In genomic region chr5:168228668-168229067, GRCh38 we compare ENCODE assay signal across 20 cellular contexts.
DNase-seq lines count a peak whose midpoint lies in the region; ATAC-seq and TF ChIP-seq lines count a peak whose summit lies in the region.
"Had no signal": no experiment of that assay in that cellular context is flagged by ENCODE, and none has a peak within 500 bp of the region (broad histone marks: within the 10 kb centered on the region; RNA-seq: fewer than 3 reads in every experiment).

No MANE protein-coding gene starts in this region.

- peak overlapping the region in 5 of 11 experiments; percentile 41 to 71 (median 54); a peak in 7 of 22 replicates for H3K9ac ChIP-seq in BLaER1 treated with 17β-estradiol and CSF1 and Interleukin-3, amounts not matched to agents 10 nM and 100 nM

- ATAC-seq in WTC11 (no peak), lower lobe of right lung (no peak), HG03196 (IDR thresholded peaks at IDR 0.05; ENCODE audit: unreplicated experiment) (no peak)

- TF ChIP-seq CTCF in WTC11 (IDR thresholded peaks at IDR 0.05) (no peak), lower lobe of right lung (IDR thresholded peaks at IDR 0.05) (no peak)

- H3K4me1 ChIP-seq in BLaER1 treated with 17β-estradiol and CSF1 and Interleukin-3, amounts not matched to agents 10 nM and 100 nM, result peaks cover 13 to 42% (median 24%) of the 10 kb centered on the region in 10 experiments
- H3K4me1 ChIP-seq in lower lobe of right lung, result peaks cover 15% of the 10 kb centered on the region
- H3K4me1 ChIP-seq: Peyer's patch had no signal

- peaks cover 7% of the 10 kb centered on the region for H3K9me3 Mint-ChIP-seq in activated CD4-positive, alpha-beta T cell treated with anti-CD3 and anti-CD28 coated beads, Interleukin-2, amount 10 ng/mL, durations not matched to agents 7 days and 5 days
- H3K9me3 Mint-ChIP-seq in WTC11 (peaks cover 8% of the 10 kb centered on the region), immature natural killer cell (no peaks in the 10 kb centered on the region)

- H3K4me3 Mint-ChIP-seq in activated CD4-positive, alpha-beta T cell treated with anti-CD3 and anti-CD28 coated beads, Interleukin-2, amount 10 ng/mL, durations not matched to agents 7 days and 5 days, result no peak overlapping the region
- H3K4me3 Mint-ChIP-seq in WTC11 (no peak overlapping the region), immature natural killer cell (peak overlapping the region; percentile 70 to 83 (median 75))

- peaks cover 0 to 94% (median 20%) of the 10 kb centered on the region in 11 experiments; a peak in 13 of 22 replicates for H3K36me3 ChIP-seq in BLaER1 treated with 17β-estradiol and CSF1 and Interleukin-3, amounts not matched to agents 10 nM and 100 nM
- H3K36me3 ChIP-seq in lower lobe of right lung, result no peaks in the 10 kb centered on the region
- H3K36me3 ChIP-seq: Peyer's patch had no signal

- peaks cover 17% of the 10 kb centered on the region for H3K4me1 Mint-ChIP-seq in activated CD4-positive, alpha-beta T cell treated with anti-CD3 and anti-CD28 coated beads, Interleukin-2, amount 10 ng/mL, durations not matched to agents 7 days and 5 days
- H3K4me1 Mint-ChIP-seq in WTC11 (peaks cover 15% of the 10 kb centered on the region), immature natural killer cell (peaks cover 37 to 55% of the 10 kb centered on the region in 2 donors)

- no peaks in the 10 kb centered on the region for H3K36me3 Mint-ChIP-seq in activated CD4-positive, alpha-beta T cell treated with anti-CD3 and anti-CD28 coated beads, Interleukin-2, amount 10 ng/mL, durations not matched to agents 7 days and 5 days (ENCODE audit: low read depth)
- H3K36me3 Mint-ChIP-seq in WTC11, result no peaks in the 10 kb centered on the region
- H3K36me3 Mint-ChIP-seq in immature natural killer cell, result peaks cover 0 to 10% (median 3%) of the 10 kb centered on the region in 3 donors
- H3K36me3 Mint-ChIP-seq: CD8-positive, alpha-beta memory T cell had no signal

- H3K4me3 ChIP-seq in BLaER1 treated with 17β-estradiol and CSF1 and Interleukin-3, amounts not matched to agents 10 nM and 100 nM, result no peak overlapping the region
- H3K4me3 ChIP-seq in lower lobe of right lung, result no peak overlapping the region
- H3K4me3 ChIP-seq: Peyer's patch had no signal

- intact Hi-C loops in lower lobe of right lung (cut with DNase I), result no loop called here

- peak overlapping the region; percentile 73 for H3K27ac Mint-ChIP-seq in activated CD4-positive, alpha-beta T cell treated with anti-CD3 and anti-CD28 coated beads, Interleukin-2, amount 10 ng/mL, durations not matched to agents 7 days and 5 days
- H3K27ac Mint-ChIP-seq in WTC11 (no peak overlapping the region), immature natural killer cell (peak overlapping the region; percentile 65 to 85 (median 77))

- H4K20me1 ChIP-seq in BLaER1 treated with 17β-estradiol and CSF1 and Interleukin-3, amounts not matched to agents 10 nM and 100 nM, result no peaks in the 10 kb centered on the region

- no peaks in the 10 kb centered on the region for H3K27me3 ChIP-seq in BLaER1 treated with 17β-estradiol and CSF1 and Interleukin-3, amounts not matched to agents 10 nM and 100 nM
- no peaks in the 10 kb centered on the region for H3K27me3 ChIP-seq in lower lobe of right lung (ENCODE audit: low read depth)
- H3K27me3 ChIP-seq: Peyer's patch had no signal

- peak overlapping the region in 9 of 11 experiments; percentile 46 to 84 (median 74); a peak in 17 of 22 replicates for H3K4me2 ChIP-seq in BLaER1 treated with 17β-estradiol and CSF1 and Interleukin-3, amounts not matched to agents 10 nM and 100 nM

- DNase-seq in activated CD4-positive, alpha-beta T cell treated with anti-CD3 and anti-CD28 coated beads, Interleukin-2, amount 10 ng/mL, durations not matched to agents 7 days and 5 days, result no peak
- no peak for DNase-seq in activated CD4-positive, alpha-beta T cell treated with anti-CD3 and anti-CD28 coated beads for 1 hour
- DNase-seq in WTC11 (ENCODE audit: low spot score) (no peak), immature natural killer cell (no peak), retina (no peak), lower lobe of right lung (no peak)
- DNase-seq: 8988T; DMS53; MM.1S; NCI-H1092; NCI-H1436 treated with DMSO at 0.1 percent for 48 hours; NCI-H2029; NCI-H446; NCI-H748 treated with DMSO at 0.1 percent for 48 hours; NK-92 treated with Interleukin-12 subunit alpha and Interleukin-12 subunit beta, amount 100 ng/mL, for 24 hours; Peyer's patch; Right ventricle myocardium superior had no signal

- H3K9me3 ChIP-seq in BLaER1 treated with 17β-estradiol and CSF1 and Interleukin-3, amounts not matched to agents 10 nM and 100 nM (replicated peaks in 1 of 11), result peaks cover 0 to 5% (median 0%) of the 10 kb centered on the region in 11 experiments; a peak in 1 of 22 replicates
- H3K9me3 ChIP-seq in lower lobe of right lung, result no peaks in the 10 kb centered on the region
- H3K9me3 ChIP-seq: Peyer's patch had no signal

- POLR2A ChIA-PET in activated CD4-positive, alpha-beta T cell treated with anti-CD3 and anti-CD28 coated beads, Interleukin-2, amount 10 ng/mL, durations not matched to agents 7 days and 5 days (lab: Charles Lee), result no interaction called here
- POLR2A ChIA-PET in WTC11 (lab: Charles Lee), result no interaction called here

- peaks cover 4% of the 10 kb centered on the region for H3K27me3 Mint-ChIP-seq in activated CD4-positive, alpha-beta T cell treated with anti-CD3 and anti-CD28 coated beads, Interleukin-2, amount 10 ng/mL, durations not matched to agents 7 days and 5 days
- H3K27me3 Mint-ChIP-seq in WTC11 (ENCODE audit: low read depth) (no peaks in the 10 kb centered on the region), immature natural killer cell (ENCODE audit: low read depth in 3 of 3) (peaks cover 0 to 4% (median 3%) of the 10 kb centered on the region in 3 donors)

- CTCF ChIA-PET in activated CD4-positive, alpha-beta T cell treated with anti-CD3 and anti-CD28 coated beads, Interleukin-2, amount 10 ng/mL, durations not matched to agents 7 days and 5 days (lab: Charles Lee), result interaction anchor here (0.6 kb wide), 1 partner anchor 84 kb away, joined by 3 read pairs; no protein-coding TSS in a partner anchor
- CTCF ChIA-PET in WTC11 (lab: Charles Lee), result no interaction called here

- H3K27ac ChIP-seq in BLaER1 treated with 17β-estradiol and CSF1 and Interleukin-3, amounts not matched to agents 10 nM and 100 nM, result peak overlapping the region in 9 of 11 experiments; percentile 24 to 85 (median 70); a peak in 15 of 22 replicates
- no peak overlapping the region for H3K27ac ChIP-seq in lower lobe of right lung
- H3K27ac ChIP-seq: Peyer's patch had no signal

TF ChIP-seq in WTC11, 78 proteins besides CTCF, POLR2A, EP300 and RAD21:
- TF ChIP-seq ATF2 (CRISPR knock-in tag; IDR thresholded peaks at IDR 0.05; ENCODE audit: borderline replicate concordance, low read depth) (no peak), HMGA2 (CRISPR knock-in tag; IDR thresholded peaks at IDR 0.05) (peak; percentile 91)

Comparison
In these comparisons a context has a peak if more than half of its experiments do, and no peak if none do; other contexts are left out.
1. H3K4me3 Mint-ChIP-seq: peak in immature natural killer cell (5 of 5); none in activated CD4-positive, alpha-beta T cell treated with anti-CD3 and anti-CD28 coated beads, Interleukin-2, amount 10 ng/mL, durations not matched to agents 7 days and 5 days (single experiment) and WTC11 (single experiment).